Comparison of ENCODE assay signal across 34 cellular contexts in genomic region chr10:11617233-11617632, GRCh38.
"Had no signal": no experiment of that assay in that cellular context is flagged by ENCODE, and none has a peak within 500 bp of the region (broad histone marks: within the 10 kb centered on the region; RNA-seq: fewer than 3 reads in every experiment).

No MANE protein-coding gene starts in this region.

- DNase-seq: Karpas-422, Kasumi-1, MG63, MM.1S, MV-4-11, NCI-H1048, NCI-H1092, NCI-H1092 treated with DMSO at 0.1 percent for 48 hours, NCI-H1105, NCI-H1105 treated with DMSO at 0.1 percent for 48 hours, NCI-H1417, NCI-H1417 treated with DMSO at 0.1 percent for 48 hours, NCI-H1436, NCI-H1436 treated with DMSO at 0.1 percent for 48 hours, NCI-H146, NCI-H1694, NCI-H1694 treated with DMSO at 0.1 percent for 48 hours, NCI-H187, NCI-H187 treated with DMSO at 0.1 percent for 48 hours, NCI-H1930, NCI-H2029, NCI-H2029 treated with DMSO at 0.1 percent for 48 hours, NCI-H2081, NCI-H2081 treated with DMSO at 0.1 percent for 48 hours, NCI-H2107, NCI-H2171, NCI-H2171 treated with DMSO at 0.1 percent for 48 hours, NCI-H2227 treated with DMSO at 0.1 percent for 48 hours, NCI-H226, NCI-H345, NCI-H446, NCI-H446 treated with DMSO at 0.1 percent for 48 hours, NCI-H510A, NCI-H510A treated with DMSO at 0.1 percent for 48 hours had no signal

- H3K4me3 ChIP-seq: MG63 had no signal

- H3K36me3 ChIP-seq: MG63 had no signal

- H3K27me3 ChIP-seq: MG63 had no signal
